In the genomic region with DNA sequence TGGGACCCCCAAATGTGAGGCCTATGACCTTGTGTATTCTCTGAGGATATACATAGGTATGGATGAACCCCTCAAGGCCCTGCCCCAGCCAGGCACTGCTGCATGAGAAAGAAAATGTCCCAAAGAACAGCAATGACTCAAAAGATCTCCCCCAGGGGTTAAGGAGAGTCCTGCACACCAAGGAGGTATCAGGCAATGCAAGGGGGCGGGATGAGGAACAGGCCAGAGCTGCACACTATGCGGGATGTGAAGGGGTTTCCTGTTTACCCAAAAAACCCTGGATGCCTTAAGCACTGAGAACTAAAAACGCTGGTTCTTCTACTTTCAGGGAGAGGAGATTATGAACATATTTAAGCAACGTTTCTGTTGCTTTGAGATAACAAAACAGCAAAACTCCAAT, we compare ENCODE assay signal across 11 cellular contexts. TPM values are rescaled to one million over a fixed set of nuclear protein-coding genes. Genes with fewer than 3 reads are reported as not detected.
DNase-seq lines count a peak whose midpoint lies in the region; ATAC-seq and TF ChIP-seq lines count a peak whose summit lies in the region.
"Had no signal": no experiment of that assay in that cellular context is flagged by ENCODE, and none has a peak within 500 bp of the region (broad histone marks: within the 10 kb centered on the region; RNA-seq: fewer than 3 reads in every experiment).

No MANE protein-coding gene starts in this region.

- intact Hi-C loops in esophagus squamous epithelium (cut with DNase I) = loop anchor here (10.0 kb wide), 1 partner anchor 62 kb away; no protein-coding TSS in a partner anchor

- no peaks in the 10 kb centered on the region for H3K9me3 ChIP-seq in esophagus squamous epithelium

- H3K27me3 ChIP-seq in esophagus squamous epithelium = no peaks in the 10 kb centered on the region

- H3K4me1 ChIP-seq in esophagus squamous epithelium = peaks cover 46 to 81% (median 67%) of the 10 kb centered on the region in 3 donors

- DNase-seq in activated T-cell treated with anti-CD3 and anti-CD28 coated beads, Interleukin-2, amount 50 U/mL, for 24 hours = no peak
- DNase-seq in activated T-cell treated with anti-CD3 and anti-CD28 coated beads for 4 hours (no peak), esophagus squamous epithelium (lab: John Stamatoyannopoulos, UW) (no peak), NCI-H2081 treated with DMSO at 0.1 percent for 48 hours (lab: John Stamatoyannopoulos, UW) (no peak), OCI-M2 (lab: John Stamatoyannopoulos, UW; ENCODE audit: unreplicated experiment) (no peak)
- DNase-seq in stimulated activated naive B cell treated with anti-CD40 and anti-IgM and Interleukin-4, amounts not matched to agents 10 μg/mL and 1 μg/mL and 100 μg/mL, for 72 hours = no peak
- DNase-seq: ACHN, NCI-H1694 had no signal

- H3K27ac Mint-ChIP-seq in activated T-cell treated with anti-CD3 and anti-CD28 coated beads, Interleukin-2, amount 50 U/mL, for 24 hours = peak overlapping the region; percentile 96
- peak overlapping the region; percentile 93 for H3K27ac Mint-ChIP-seq in T-helper 1 cell treated with Interleukin-12 subunit alpha and Interleukin-12 subunit beta and Interleukin-4 antibody, amounts not matched to agents 30 μg/mL and 1 μg/mL, for 36 hours
- H3K27ac Mint-ChIP-seq in stimulated activated naive B cell treated with anti-CD40 and anti-IgM and Interleukin-4, amounts not matched to agents 10 μg/mL and 1 μg/mL and 100 μg/mL, for 72 hours = peak overlapping the region; percentile 91

- peaks cover 53% of the 10 kb centered on the region for H3K36me3 Mint-ChIP-seq in activated T-cell treated with anti-CD3 and anti-CD28 coated beads, Interleukin-2, amount 50 U/mL, for 24 hours (ENCODE audit: low read depth)
- H3K36me3 Mint-ChIP-seq in T-helper 1 cell treated with Interleukin-12 subunit alpha and Interleukin-12 subunit beta and Interleukin-4 antibody, amounts not matched to agents 30 μg/mL and 1 μg/mL, for 36 hours (ENCODE audit: low read depth) = peaks cover 32% of the 10 kb centered on the region
- peaks cover 56 to 66% of the 10 kb centered on the region in 2 donors for H3K36me3 Mint-ChIP-seq in stimulated activated naive B cell treated with anti-CD40 and anti-IgM and Interleukin-4, amounts not matched to agents 10 μg/mL and 1 μg/mL and 100 μg/mL, for 72 hours

- peak in 1 of 6 experiments; percentile 5 for TF ChIP-seq CTCF in esophagus squamous epithelium (IDR thresholded peaks at IDR 0.05)

- H3K36me3 ChIP-seq in esophagus squamous epithelium = no peaks in the 10 kb centered on the region

- ATAC-seq in stimulated activated naive B cell treated with anti-CD40 and anti-IgM and Interleukin-4, amounts not matched to agents 10 μg/mL and 1 μg/mL and 100 μg/mL, for 72 hours (replicated peaks) = no peak
- ATAC-seq in HG02840 (IDR thresholded peaks at IDR 0.05; ENCODE audit: low FRiP score, unreplicated experiment) = no peak

- H3K27me3 Mint-ChIP-seq in activated T-cell treated with anti-CD3 and anti-CD28 coated beads, Interleukin-2, amount 50 U/mL, for 24 hours = no peaks in the 10 kb centered on the region
- no peaks in the 10 kb centered on the region for H3K27me3 Mint-ChIP-seq in T-helper 1 cell treated with Interleukin-12 subunit alpha and Interleukin-12 subunit beta and Interleukin-4 antibody, amounts not matched to agents 30 μg/mL and 1 μg/mL, for 36 hours (ENCODE audit: low read depth)
- H3K27me3 Mint-ChIP-seq in stimulated activated naive B cell treated with anti-CD40 and anti-IgM and Interleukin-4, amounts not matched to agents 10 μg/mL and 1 μg/mL and 100 μg/mL, for 72 hours = no peaks in the 10 kb centered on the region
- H3K27me3 Mint-ChIP-seq: progenitor cell of endocrine pancreas had no signal

- no peaks in the 10 kb centered on the region for H3K9me3 Mint-ChIP-seq in activated T-cell treated with anti-CD3 and anti-CD28 coated beads, Interleukin-2, amount 50 U/mL, for 24 hours
- no peaks in the 10 kb centered on the region for H3K9me3 Mint-ChIP-seq in T-helper 1 cell treated with Interleukin-12 subunit alpha and Interleukin-12 subunit beta and Interleukin-4 antibody, amounts not matched to agents 30 μg/mL and 1 μg/mL, for 36 hours
- H3K9me3 Mint-ChIP-seq in stimulated activated naive B cell treated with anti-CD40 and anti-IgM and Interleukin-4, amounts not matched to agents 10 μg/mL and 1 μg/mL and 100 μg/mL, for 72 hours = no peaks in the 10 kb centered on the region

- H3K4me1 Mint-ChIP-seq in activated T-cell treated with anti-CD3 and anti-CD28 coated beads, Interleukin-2, amount 50 U/mL, for 24 hours (ENCODE audit: low read depth) = peaks cover 73% of the 10 kb centered on the region
- H3K4me1 Mint-ChIP-seq in T-helper 1 cell treated with Interleukin-12 subunit alpha and Interleukin-12 subunit beta and Interleukin-4 antibody, amounts not matched to agents 30 μg/mL and 1 μg/mL, for 36 hours (ENCODE audit: low read depth) = peaks cover 65% of the 10 kb centered on the region
- peaks cover 64 to 82% of the 10 kb centered on the region in 2 donors for H3K4me1 Mint-ChIP-seq in stimulated activated naive B cell treated with anti-CD40 and anti-IgM and Interleukin-4, amounts not matched to agents 10 μg/mL and 1 μg/mL and 100 μg/mL, for 72 hours

- H3K27ac ChIP-seq in esophagus squamous epithelium = peak overlapping the region in 3 of 4 donors; percentile 52 to 79 (median 75)

- no peak overlapping the region for H3K4me3 ChIP-seq in esophagus squamous epithelium

- 35 to 50% methylated on average over 3 to 4 of the region's 4 CpGs for WGBS in esophagus squamous epithelium, 2 donors

- peak overlapping the region; percentile 68 for H3K4me3 Mint-ChIP-seq in activated T-cell treated with anti-CD3 and anti-CD28 coated beads, Interleukin-2, amount 50 U/mL, for 24 hours
- H3K4me3 Mint-ChIP-seq in T-helper 1 cell treated with Interleukin-12 subunit alpha and Interleukin-12 subunit beta and Interleukin-4 antibody, amounts not matched to agents 30 μg/mL and 1 μg/mL, for 36 hours = peak overlapping the region; percentile 80
- peak overlapping the region; percentile 81 to 88 for H3K4me3 Mint-ChIP-seq in stimulated activated naive B cell treated with anti-CD40 and anti-IgM and Interleukin-4, amounts not matched to agents 10 μg/mL and 1 μg/mL and 100 μg/mL, for 72 hours

- TF ChIP-seq POLR2A in esophagus squamous epithelium (IDR thresholded peaks at IDR 0.05) = no peak

RNA-seq across cellular contexts. Expression of gene RAPGEF1, which starts 3.4 kb away (rescaled TPM):
- 10 to 100 TPM; 12.2 to 40.4 (median 19.0) TPM for total RNA-seq in esophagus squamous epithelium
